ENCODE assay signal across 1 cellular context in the genomic region with DNA sequence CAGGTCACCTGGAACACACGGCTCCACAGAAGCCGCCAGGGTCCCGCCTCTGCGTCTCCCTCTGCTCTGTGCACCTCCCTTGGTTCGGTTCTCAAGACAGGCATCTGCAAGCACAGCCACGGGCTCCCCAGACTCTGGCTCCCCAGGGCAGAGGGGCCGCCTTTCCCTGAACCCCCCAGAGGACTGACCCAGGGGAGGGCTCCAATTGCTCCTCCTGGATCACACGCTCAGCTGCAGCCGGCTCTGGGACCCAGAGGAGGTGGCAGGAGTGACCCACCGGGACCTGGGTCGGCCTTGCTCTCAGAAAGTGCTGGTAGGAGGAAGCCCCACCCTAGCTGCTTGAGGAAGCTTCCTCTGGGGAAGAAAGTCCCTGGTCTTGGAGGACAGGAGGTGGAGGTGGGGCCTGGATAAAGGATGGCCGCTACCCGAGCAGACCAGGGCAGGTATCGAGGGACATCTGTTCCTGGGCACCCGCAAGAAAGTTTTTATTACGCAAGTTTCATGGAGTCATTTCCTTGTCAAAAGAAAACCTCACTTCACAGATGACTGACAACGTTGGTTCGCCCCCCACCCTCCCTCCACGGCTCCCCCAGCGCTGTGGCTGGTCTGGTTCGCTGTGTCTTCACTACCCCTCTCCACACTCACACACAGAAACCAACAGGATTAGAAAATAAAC.
TF ChIP-seq lines count a peak whose summit lies in the region.

No MANE protein-coding gene starts in this region.

TF ChIP-seq in K562, 482 proteins besides CTCF, POLR2A, EP300 and RAD21:
- TF ChIP-seq, protein P1, sequence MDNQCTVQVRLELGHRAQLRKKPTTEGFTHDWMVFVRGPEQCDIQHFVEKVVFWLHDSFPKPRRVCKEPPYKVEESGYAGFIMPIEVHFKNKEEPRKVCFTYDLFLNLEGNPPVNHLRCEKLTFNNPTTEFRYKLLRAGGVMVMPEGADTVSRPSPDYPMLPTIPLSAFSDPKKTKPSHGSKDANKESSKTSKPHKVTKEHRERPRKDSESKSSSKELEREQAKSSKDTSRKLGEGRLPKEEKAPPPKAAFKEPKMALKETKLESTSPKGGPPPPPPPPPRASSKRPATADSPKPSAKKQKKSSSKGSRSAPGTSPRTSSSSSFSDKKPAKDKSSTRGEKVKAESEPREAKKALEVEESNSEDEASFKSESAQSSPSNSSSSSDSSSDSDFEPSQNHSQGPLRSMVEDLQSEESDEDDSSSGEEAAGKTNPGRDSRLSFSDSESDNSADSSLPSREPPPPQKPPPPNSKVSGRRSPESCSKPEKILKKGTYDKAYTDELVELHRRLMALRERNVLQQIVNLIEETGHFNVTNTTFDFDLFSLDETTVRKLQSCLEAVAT (IDR thresholded peaks at IDR 0.05) = no peak
- TF ChIP-seq NFRKB (IDR thresholded peaks at IDR 0.05; ENCODE audit: low read depth) = no peak
- TF ChIP-seq HCFC1 (IDR thresholded peaks at IDR 0.05; ENCODE audit: low read depth, low read length) = no peak
- no peak for TF ChIP-seq L3MBTL2 (IDR thresholded peaks at IDR 0.05)
- no peak for TF ChIP-seq FOXK1 (CRISPR knock-in tag; IDR thresholded peaks at IDR 0.05; ENCODE audit: borderline replicate concordance)
- no peak for TF ChIP-seq CREB3 (tag; conservative IDR thresholded peaks at IDR 0.05; ENCODE audit: low read depth)
- TF ChIP-seq, protein P2, sequence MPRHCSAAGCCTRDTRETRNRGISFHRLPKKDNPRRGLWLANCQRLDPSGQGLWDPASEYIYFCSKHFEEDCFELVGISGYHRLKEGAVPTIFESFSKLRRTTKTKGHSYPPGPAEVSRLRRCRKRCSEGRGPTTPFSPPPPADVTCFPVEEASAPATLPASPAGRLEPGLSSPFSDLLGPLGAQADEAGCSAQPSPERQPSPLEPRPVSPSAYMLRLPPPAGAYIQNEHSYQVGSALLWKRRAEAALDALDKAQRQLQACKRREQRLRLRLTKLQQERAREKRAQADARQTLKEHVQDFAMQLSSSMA (CRISPR knock-in tag; IDR thresholded peaks at IDR 0.05) = no peak
- TF ChIP-seq ETS1 (conservative IDR thresholded peaks at IDR 0.05; ENCODE audit: control insufficient read depth, low read depth, low read length) = no peak
- no peak for TF ChIP-seq MXI1 (IDR thresholded peaks at IDR 0.05; ENCODE audit: low read depth, low read length)
- TF ChIP-seq NR3C1 (CRISPR knock-in tag; IDR thresholded peaks at IDR 0.05) = no peak
- no peak for TF ChIP-seq SMAD2 (IDR thresholded peaks at IDR 0.05; ENCODE audit: low read depth, low read length)
- TF ChIP-seq, protein P3, sequence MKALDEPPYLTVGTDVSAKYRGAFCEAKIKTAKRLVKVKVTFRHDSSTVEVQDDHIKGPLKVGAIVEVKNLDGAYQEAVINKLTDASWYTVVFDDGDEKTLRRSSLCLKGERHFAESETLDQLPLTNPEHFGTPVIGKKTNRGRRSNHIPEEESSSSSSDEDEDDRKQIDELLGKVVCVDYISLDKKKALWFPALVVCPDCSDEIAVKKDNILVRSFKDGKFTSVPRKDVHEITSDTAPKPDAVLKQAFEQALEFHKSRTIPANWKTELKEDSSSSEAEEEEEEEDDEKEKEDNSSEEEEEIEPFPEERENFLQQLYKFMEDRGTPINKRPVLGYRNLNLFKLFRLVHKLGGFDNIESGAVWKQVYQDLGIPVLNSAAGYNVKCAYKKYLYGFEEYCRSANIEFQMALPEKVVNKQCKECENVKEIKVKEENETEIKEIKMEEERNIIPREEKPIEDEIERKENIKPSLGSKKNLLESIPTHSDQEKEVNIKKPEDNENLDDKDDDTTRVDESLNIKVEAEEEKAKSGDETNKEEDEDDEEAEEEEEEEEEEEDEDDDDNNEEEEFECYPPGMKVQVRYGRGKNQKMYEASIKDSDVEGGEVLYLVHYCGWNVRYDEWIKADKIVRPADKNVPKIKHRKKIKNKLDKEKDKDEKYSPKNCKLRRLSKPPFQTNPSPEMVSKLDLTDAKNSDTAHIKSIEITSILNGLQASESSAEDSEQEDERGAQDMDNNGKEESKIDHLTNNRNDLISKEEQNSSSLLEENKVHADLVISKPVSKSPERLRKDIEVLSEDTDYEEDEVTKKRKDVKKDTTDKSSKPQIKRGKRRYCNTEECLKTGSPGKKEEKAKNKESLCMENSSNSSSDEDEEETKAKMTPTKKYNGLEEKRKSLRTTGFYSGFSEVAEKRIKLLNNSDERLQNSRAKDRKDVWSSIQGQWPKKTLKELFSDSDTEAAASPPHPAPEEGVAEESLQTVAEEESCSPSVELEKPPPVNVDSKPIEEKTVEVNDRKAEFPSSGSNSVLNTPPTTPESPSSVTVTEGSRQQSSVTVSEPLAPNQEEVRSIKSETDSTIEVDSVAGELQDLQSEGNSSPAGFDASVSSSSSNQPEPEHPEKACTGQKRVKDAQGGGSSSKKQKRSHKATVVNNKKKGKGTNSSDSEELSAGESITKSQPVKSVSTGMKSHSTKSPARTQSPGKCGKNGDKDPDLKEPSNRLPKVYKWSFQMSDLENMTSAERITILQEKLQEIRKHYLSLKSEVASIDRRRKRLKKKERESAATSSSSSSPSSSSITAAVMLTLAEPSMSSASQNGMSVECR (CRISPR knock-in tag; IDR thresholded peaks at IDR 0.05) = no peak
- TF ChIP-seq YBX1 (IDR thresholded peaks at IDR 0.05) = no peak
- TF ChIP-seq CSDE1 (IDR thresholded peaks at IDR 0.05) = no peak
- TF ChIP-seq ZNF263 (CRISPR knock-in tag; IDR thresholded peaks at IDR 0.05; ENCODE audit: borderline replicate concordance) = no peak
- TF ChIP-seq NONO (IDR thresholded peaks at IDR 0.05; ENCODE audit: low read depth in 2 of 2, low read length in 1 of 2) = no peak
- no peak for TF ChIP-seq VEZF1 (CRISPR knock-in tag; IDR thresholded peaks at IDR 0.05)
- TF ChIP-seq PRMT5 (CRISPR knock-in tag; IDR thresholded peaks at IDR 0.05) = no peak
- no peak for TF ChIP-seq ETV5 (CRISPR knock-in tag; IDR thresholded peaks at IDR 0.05; ENCODE audit: low read depth)
- no peak for TF ChIP-seq TAL1 (IDR thresholded peaks at IDR 0.05)
